ENCODE assay signal across 12 cellular contexts in genomic region chr1:8866792-8867415, GRCh38. TPM values are rescaled to one million over a fixed set of nuclear protein-coding genes. Genes with fewer than 3 reads are reported as not detected.
DNase-seq lines count a peak whose midpoint lies in the region; ATAC-seq and TF ChIP-seq lines count a peak whose summit lies in the region.
"Had no signal": no experiment of that assay in that cellular context is flagged by ENCODE, and none has a peak within 500 bp of the region (broad histone marks: within the 10 kb centered on the region; RNA-seq: fewer than 3 reads in every experiment).

No MANE protein-coding gene starts in this region.

- no peak overlapping the region for H3K4me3 Mint-ChIP-seq in chondrocyte (ENCODE audit: unreplicated experiment)
- H3K4me3 Mint-ChIP-seq in stimulated activated naive CD8-positive, alpha-beta T cell treated with anti-CD3 and anti-CD28 coated beads, Interleukin-15, amount 100 ng/mL, for 72 hours, result peak overlapping the region in 1 of 2 donors; percentile 12

- 89% methylated on average over 7 of the region's 11 CpGs for WGBS in SK-N-SH (ENCODE audit: low lambda C conversion rate)
- WGBS in trophoblast cell (ENCODE audit: extremely low coverage, insufficient coverage, insufficient read length), result no CpG with 5 or more reads among the region's 11 CpGs

- H3K4me3 ChIP-seq in RWPE2 (ENCODE audit: severe bottlenecking) (no peak overlapping the region), SK-N-SH (ENCODE audit: low read depth in 2 of 2, low read length in 1 of 2) (no peak overlapping the region), trophoblast cell (ENCODE audit: low read depth, low read length) (no peak overlapping the region), MM.1S (ENCODE audit: low read length) (no peak overlapping the region)
- H3K4me3 ChIP-seq: thoracic aorta had no signal

- H3F3A ChIP-seq in SK-N-SH (replicated peaks; ENCODE audit: insufficient read depth) (peaks cover 89% of the 10 kb centered on the region), MM.1S (ENCODE audit: insufficient read depth, low read length) (peaks cover 16% of the 10 kb centered on the region; the same call in 1 of the 2 replicates)

- H2BK12ac ChIP-seq in trophoblast cell (ENCODE audit: low read length), result no peak overlapping the region

- no peak overlapping the region for H3K4me2 ChIP-seq in SK-N-SH
- H3K4me2 ChIP-seq in trophoblast cell (ENCODE audit: low read length), result no peak overlapping the region
- no peak overlapping the region for H3K4me2 ChIP-seq in MM.1S (ENCODE audit: low read depth, low read length)

- no peak overlapping the region for H4K12ac ChIP-seq in trophoblast cell (ENCODE audit: low read depth, low read length)

- peak overlapping the region; percentile 97 for H3K27ac ChIP-seq in RWPE2 (ENCODE audit: poor library complexity, severe bottlenecking)
- H3K27ac ChIP-seq in SK-N-SH (ENCODE audit: low read depth in 2 of 2, low read length in 1 of 2), result peak overlapping the region in 1 of 2 experiments; percentile 50; a peak in 2 of 4 replicates
- H3K27ac ChIP-seq in trophoblast cell (ENCODE audit: low read depth, low read length), result no peak overlapping the region
- no peak overlapping the region for H3K27ac ChIP-seq in MM.1S (ENCODE audit: low read length)
- H3K27ac ChIP-seq: thoracic aorta had no signal

- H3K9ac ChIP-seq in SK-N-SH, result no peak overlapping the region
- H3K9ac ChIP-seq in trophoblast cell (ENCODE audit: low read length), result no peak overlapping the region
- H3K9ac ChIP-seq in MM.1S (ENCODE audit: low read length), result no peak overlapping the region

- H3K4ac ChIP-seq in trophoblast cell (ENCODE audit: low read depth, low read length), result no peak overlapping the region

- H4K20me1 ChIP-seq in SK-N-SH (ENCODE audit: insufficient read depth) (peaks cover 96% of the 10 kb centered on the region), MM.1S (ENCODE audit: insufficient read depth, low read length) (peaks cover 30% of the 10 kb centered on the region)

- peak overlapping the region; percentile 59 for H3K27ac Mint-ChIP-seq in chondrocyte (ENCODE audit: unreplicated experiment)
- peak overlapping the region; percentile 56 to 96 for H3K27ac Mint-ChIP-seq in stimulated activated naive CD8-positive, alpha-beta T cell treated with anti-CD3 and anti-CD28 coated beads, Interleukin-15, amount 100 ng/mL, for 72 hours

- no peak overlapping the region for H3K18ac ChIP-seq in trophoblast cell (ENCODE audit: low read length)

- peaks cover 48% of the 10 kb centered on the region for H3K4me1 Mint-ChIP-seq in chondrocyte (ENCODE audit: low read depth)
- peaks cover 75% of the 10 kb centered on the region for H3K4me1 Mint-ChIP-seq in stimulated activated naive CD8-positive, alpha-beta T cell treated with anti-CD3 and anti-CD28 coated beads, Interleukin-15, amount 100 ng/mL, for 72 hours

- no peak overlapping the region for H4K91ac ChIP-seq in trophoblast cell (ENCODE audit: low read depth, low read length)

- H2AK5ac ChIP-seq in trophoblast cell (ENCODE audit: low read length), result no peak overlapping the region

- H4K8ac ChIP-seq in trophoblast cell (ENCODE audit: low read depth, low read length), result no peak overlapping the region

- H3K14ac ChIP-seq in trophoblast cell (ENCODE audit: low read length), result no peak overlapping the region

- no peaks in the 10 kb centered on the region for H3K9me3 ChIP-seq in RWPE2 (ENCODE audit: severe bottlenecking)
- no peaks in the 10 kb centered on the region for H3K9me3 ChIP-seq in SK-N-SH
- peaks cover 2% of the 10 kb centered on the region for H3K9me3 ChIP-seq in trophoblast cell (ENCODE audit: insufficient read depth, low read depth, low read length)
- no peaks in the 10 kb centered on the region for H3K9me3 ChIP-seq in MM.1S (replicated peaks; ENCODE audit: insufficient read depth, low read length)
- H3K9me3 ChIP-seq: thoracic aorta had no signal

- H3K79me2 ChIP-seq in SK-N-SH (ENCODE audit: insufficient read depth), result peaks cover 74% of the 10 kb centered on the region
- H3K79me2 ChIP-seq in trophoblast cell (ENCODE audit: control insufficient read depth, insufficient read depth, low read length, poor library complexity), result no peaks in the 10 kb centered on the region
- peaks cover 76% of the 10 kb centered on the region for H3K79me2 ChIP-seq in MM.1S (ENCODE audit: low read length)

- H2BK5ac ChIP-seq in trophoblast cell (ENCODE audit: low read depth, low read length, poor library complexity), result no peak overlapping the region

- peaks cover 63% of the 10 kb centered on the region for H3K36me3 Mint-ChIP-seq in chondrocyte (ENCODE audit: low read depth)

- H3K79me1 ChIP-seq in trophoblast cell (ENCODE audit: low read length), result no peaks in the 10 kb centered on the region

- H3K9me3 Mint-ChIP-seq in chondrocyte (ENCODE audit: low read depth), result no peaks in the 10 kb centered on the region
- H3K9me3 Mint-ChIP-seq in stimulated activated naive CD8-positive, alpha-beta T cell treated with anti-CD3 and anti-CD28 coated beads, Interleukin-15, amount 100 ng/mL, for 72 hours, result no peaks in the 10 kb centered on the region

- no peak for TF ChIP-seq RAD21 in SK-N-SH (IDR thresholded peaks at IDR 0.05; ENCODE audit: low read length)

- DNase-seq in stimulated activated CD4-positive, alpha-beta T cell treated with anti-CD3 and anti-CD28 coated beads, Interleukin-1b, Interleukin-23, amount 100 ng/mL, for 48 hours, result peak; percentile 84
- DNase-seq in stimulated activated CD4-positive, alpha-beta T cell treated with anti-CD3 and anti-CD28 coated beads, Interleukin-12 subunit alpha, Interleukin-12 subunit beta, amount 100 ng/mL, for 4 hours, result no peak
- DNase-seq in RWPE2 (ENCODE audit: low spot score) (no peak), chondrocyte (ENCODE audit: low spot score) (no peak), SK-N-SH (no peak), trophoblast cell (no peak), MM.1S (no peak)
- peak in 1 of 2 donors; percentile 65 for DNase-seq in stimulated activated naive CD8-positive, alpha-beta T cell treated with anti-CD3 and anti-CD28 coated beads, Interleukin-15, amount 100 ng/mL, for 72 hours
- DNase-seq: cortex of kidney, mesendoderm, NCI-H345 had no signal

- no peak overlapping the region for H3K23ac ChIP-seq in trophoblast cell (ENCODE audit: low read length)

- POLR2A ChIA-PET in SK-N-SH (lab: Yijun Ruan, JAX), result interaction anchor here (0.6 to 3.0 kb wide), 4 partner anchors 11 to 1755 kb away, joined by 3 to 18 read pairs (median 4); partner anchors contain the start of gene ENO1

- peaks cover 18% of the 10 kb centered on the region for H3K4me1 ChIP-seq in RWPE2 (ENCODE audit: insufficient read depth, poor library complexity, severe bottlenecking)
- H3K4me1 ChIP-seq in SK-N-SH (ENCODE audit: control insufficient read depth in 1 of 2, insufficient read depth in 2 of 2, low read depth in 1 of 2, low read length in 1 of 2), result peaks cover 5 to 22% of the 10 kb centered on the region in 2 experiments; a peak in 3 of 4 replicates
- peaks cover 6 to 9% of the 10 kb centered on the region in 2 experiments for H3K4me1 ChIP-seq in trophoblast cell (ENCODE audit: control insufficient read depth in 1 of 2, insufficient read depth in 2 of 2, low read length in 2 of 2)
- no peaks in the 10 kb centered on the region for H3K4me1 ChIP-seq in MM.1S (ENCODE audit: low read length)

- no peak overlapping the region for H2BK120ac ChIP-seq in trophoblast cell (ENCODE audit: insufficient read depth, low read length, poor library complexity)

- TF ChIP-seq CTCF in RWPE2 (IDR thresholded peaks at IDR 0.05; ENCODE audit: poor library complexity, severe bottlenecking) (no peak), chondrocyte (IDR thresholded peaks at IDR 0.05) (no peak), SK-N-SH (IDR thresholded peaks at IDR 0.05) (no peak), MM.1S (IDR thresholded peaks at IDR 0.05; ENCODE audit: low read length) (no peak)

- ATAC-seq in RWPE2 (ENCODE audit: low read depth), result no peak
- ATAC-seq in stimulated activated naive CD8-positive, alpha-beta T cell treated with anti-CD3 and anti-CD28 coated beads, Interleukin-15, amount 100 ng/mL, for 72 hours, result peak; percentile 84

- H3K9me2 ChIP-seq in SK-N-SH, result no peaks in the 10 kb centered on the region
- H3K9me2 ChIP-seq in MM.1S (replicated peaks; ENCODE audit: insufficient read depth, low read length), result no peaks in the 10 kb centered on the region

- CTCF ChIA-PET in SK-N-SH (lab: Yijun Ruan, JAX), result interaction anchor here (0.6 to 10.9 kb wide), 4 partner anchors 16 to 244 kb away, joined by 3 to 107 read pairs (median 5); no protein-coding TSS in a partner anchor

- TF ChIP-seq EP300 in SK-N-SH (IDR thresholded peaks at IDR 0.05; ENCODE audit: borderline replicate concordance in 1 of 2, low read depth in 1 of 2, low read length in 1 of 2), result no peak

- H3K36me3 ChIP-seq in RWPE2 (ENCODE audit: low read depth) (peaks cover 100% of the 10 kb centered on the region), SK-N-SH (replicated peaks in 1 of 2; ENCODE audit: control insufficient read depth in 1 of 2, insufficient read depth in 2 of 2, low read length in 1 of 2) (peaks cover 83 to 86% of the 10 kb centered on the region in 2 experiments), trophoblast cell (ENCODE audit: control insufficient read depth in 1 of 2, insufficient read depth in 2 of 2, low read length in 2 of 2) (peaks cover 82 to 94% of the 10 kb centered on the region in 2 experiments), MM.1S (replicated peaks; ENCODE audit: insufficient read depth, low read length) (peaks cover 70% of the 10 kb centered on the region)

- no peak overlapping the region for H2AFZ ChIP-seq in SK-N-SH (ENCODE audit: low read depth)
- H2AFZ ChIP-seq in trophoblast cell (ENCODE audit: insufficient read depth, low read length, poor library complexity), result no peak overlapping the region
- no peak overlapping the region for H2AFZ ChIP-seq in MM.1S (ENCODE audit: low read length)

- H3K27me3 ChIP-seq in RWPE2 (ENCODE audit: insufficient read depth, poor library complexity, severe bottlenecking) (no peaks in the 10 kb centered on the region), SK-N-SH (ENCODE audit: insufficient read depth) (no peaks in the 10 kb centered on the region), trophoblast cell (ENCODE audit: insufficient read depth, low read length) (no peaks in the 10 kb centered on the region), MM.1S (replicated peaks; ENCODE audit: insufficient read depth, low read length) (no peaks in the 10 kb centered on the region)

- no peaks in the 10 kb centered on the region for H3K27me3 Mint-ChIP-seq in chondrocyte (ENCODE audit: low read depth)
- H3K27me3 Mint-ChIP-seq in stimulated activated naive CD8-positive, alpha-beta T cell treated with anti-CD3 and anti-CD28 coated beads, Interleukin-15, amount 100 ng/mL, for 72 hours, result no peaks in the 10 kb centered on the region

RNA-seq across cellular contexts. Expression of gene ENO1, which starts 11.6 kb away (rescaled TPM):
- 955 to 1,165 TPM (median 1,154 TPM) in 3 replicates for total RNA-seq in chondrocyte
- polyA plus RNA-seq in SK-N-SH (2012; rRNA removed), result 1,578 and 1,599 TPM in 2 replicates
- polyA plus RNA-seq in SK-N-SH (2012; cell fraction: cytosol; rRNA removed), result 1,008 and 1,227 TPM in 2 replicates
- polyA plus RNA-seq in SK-N-SH (2012; cell fraction: nucleus; rRNA removed), result 1,203 and 1,510 TPM in 2 replicates
- 854 and 880 TPM in 2 replicates for polyA plus RNA-seq in trophoblast cell (2013)

RNA-seq across cellular contexts. Expression of gene RERE, which starts 49.5 kb away (rescaled TPM):
- total RNA-seq in chondrocyte, result 64.9 to 83.8 TPM (median 65.8 TPM) in 3 replicates
- 4.1 and 8.1 TPM in 2 replicates for polyA plus RNA-seq in SK-N-SH (2012; rRNA removed)
- polyA plus RNA-seq in SK-N-SH (2012; cell fraction: cytosol; rRNA removed), result 8.4 and 12.9 TPM in 2 replicates
- 36.4 and 41.6 TPM in 2 replicates for polyA plus RNA-seq in SK-N-SH (2012; cell fraction: nucleus; rRNA removed)
- 57.2 and 60.2 TPM in 2 replicates for polyA plus RNA-seq in trophoblast cell (2013)
